Comparison of ENCODE assay signal across 24 cellular contexts in genomic region chr3:26652157-26652556, GRCh38. TPM values are rescaled to one million over a fixed set of nuclear protein-coding genes. Genes with fewer than 3 reads are reported as not detected.
A peak's percentile ranks its signal among the peaks of the same experiment; 100 is the strongest.
DNase-seq lines count a peak whose midpoint lies in the region; ATAC-seq and TF ChIP-seq lines count a peak whose summit lies in the region.
"Had no signal": no experiment of that assay in that cellular context is flagged by ENCODE, and none has a peak within 500 bp of the region (broad histone marks: within the 10 kb centered on the region; RNA-seq: fewer than 3 reads in every experiment).

No MANE protein-coding gene starts in this region.

- H3K36me3 Mint-ChIP-seq in brain (peaks cover 3% of the 10 kb centered on the region), chondrocyte (ENCODE audit: low read depth) (no peaks in the 10 kb centered on the region)
- H3K36me3 Mint-ChIP-seq in activated naive CD4-positive, alpha-beta T cell treated with anti-CD3 and anti-CD28 coated beads for 36 hours (ENCODE audit: low read depth): no peaks in the 10 kb centered on the region
- H3K36me3 Mint-ChIP-seq: CD4-positive, alpha-beta memory T cell; type B pancreatic cell had no signal

- H3K4me3 ChIP-seq in MM.1S (ENCODE audit: low read length) (no peak overlapping the region), sigmoid colon (no peak overlapping the region), tibial artery (no peak overlapping the region)
- H3K4me3 ChIP-seq: esophagus squamous epithelium, Peyer's patch, skin epidermis had no signal

- no peak for TF ChIP-seq CTCF in MM.1S (IDR thresholded peaks at IDR 0.05; ENCODE audit: low read length)
- TF ChIP-seq CTCF in brain (conservative IDR thresholded peaks at IDR 0.05): no peak
- TF ChIP-seq CTCF in sigmoid colon (IDR thresholded peaks at IDR 0.05): no peak
- TF ChIP-seq CTCF in tibial artery (IDR thresholded peaks at IDR 0.05): no peak
- no peak for TF ChIP-seq CTCF in chondrocyte (IDR thresholded peaks at IDR 0.05)

- WGBS in sigmoid colon, 2 donors: 75 to 78% methylated on average over 5 of the region's 5 CpGs

- no peak for ATAC-seq in HG03520 (IDR thresholded peaks at IDR 0.05; ENCODE audit: unreplicated experiment)
- ATAC-seq: effector memory CD8-positive, alpha-beta T cell; SK-N-SH treated with all-trans-retinoic acid at 6 μM for 48 hours; stimulated activated naive CD8-positive, alpha-beta T cell treated with anti-CD3 and anti-CD28 coated beads, Interleukin-15, Interleukin-2, amounts not matched to agents 100 U/mL and 50 U/mL, for 24 hours had no signal

- H3K27me3 ChIP-seq in MM.1S (replicated peaks; ENCODE audit: insufficient read depth, low read length) (no peaks in the 10 kb centered on the region), sigmoid colon (no peaks in the 10 kb centered on the region), tibial artery (no peaks in the 10 kb centered on the region)
- H3K27me3 ChIP-seq: esophagus squamous epithelium, Peyer's patch had no signal

- DNase-seq in MM.1S (peak; percentile 30), hippocampal formation (lab: John Stamatoyannopoulos, UW) (peak; percentile 23 to 48), sigmoid colon (peak; percentile 67), tibial artery (no peak), chondrocyte (ENCODE audit: low spot score) (no peak)
- DNase-seq in activated naive CD4-positive, alpha-beta T cell treated with anti-CD3 and anti-CD28 coated beads for 36 hours: no peak
- DNase-seq: CD4-positive, alpha-beta memory T cell; DMS79; effector memory CD8-positive, alpha-beta T cell; esophagus squamous epithelium; GOT3; NCI-H1694; NK-92 treated with Interleukin-12 subunit alpha and Interleukin-12 subunit beta, amount 100 ng/mL, for 24 hours; Peyer's patch; stimulated activated naive CD8-positive, alpha-beta T cell treated with anti-CD3 and anti-CD28 coated beads, Interleukin-15, Interleukin-2, amounts not matched to agents 100 U/mL and 50 U/mL, for 24 hours; WERI-Rb-1 had no signal

- no peak overlapping the region for H3K9ac ChIP-seq in MM.1S (ENCODE audit: low read length)

- intact Hi-C loops in sigmoid colon (cut with DNase I): no loop called here
- intact Hi-C loops in tibial artery (cut with DNase I; ENCODE audit: low total_unique reads): no loop called here
- intact Hi-C loops in activated naive CD4-positive, alpha-beta T cell treated with anti-CD3 and anti-CD28 coated beads for 36 hours (cut with micrococcal nuclease): no loop called here

- no peak for TF ChIP-seq EP300 in sigmoid colon (IDR thresholded peaks at IDR 0.05)

- H3K4me1 ChIP-seq in MM.1S (ENCODE audit: low read length) (no peaks in the 10 kb centered on the region), sigmoid colon (peaks cover 0 to 6% (median 2%) of the 10 kb centered on the region in 4 donors), tibial artery (no peaks in the 10 kb centered on the region)
- H3K4me1 ChIP-seq: Peyer's patch had no signal

- no peak overlapping the region; the same call in 1 of the 2 replicates for H2AFZ ChIP-seq in MM.1S (ENCODE audit: low read length)

- H3K36me3 ChIP-seq in MM.1S (replicated peaks; ENCODE audit: insufficient read depth, low read length) (no peaks in the 10 kb centered on the region), sigmoid colon (no peaks in the 10 kb centered on the region), tibial artery (no peaks in the 10 kb centered on the region)
- H3K36me3 ChIP-seq: esophagus squamous epithelium, Peyer's patch, WERI-Rb-1 had no signal

- H3K4me2 ChIP-seq in MM.1S (ENCODE audit: low read depth, low read length): 0 out of 2 replicates have a peak overlapping the region, but pooled peaks have one; percentile 11

- H3K9me3 Mint-ChIP-seq in brain: peaks cover 0 to 3% (median 0%) of the 10 kb centered on the region in 5 experiments
- H3K9me3 Mint-ChIP-seq in chondrocyte (ENCODE audit: low read depth): no peaks in the 10 kb centered on the region
- no peaks in the 10 kb centered on the region for H3K9me3 Mint-ChIP-seq in activated naive CD4-positive, alpha-beta T cell treated with anti-CD3 and anti-CD28 coated beads for 36 hours
- H3K9me3 Mint-ChIP-seq: CD4-positive, alpha-beta memory T cell; T-helper 2 cell treated with Interferon-gamma antibody and Interleukin-4, amounts not matched to agents 5 μg/mL and 100 μg/mL, for 36 hours; type B pancreatic cell had no signal

- peak overlapping the region in 4 of 5 experiments; percentile 11 to 65 (median 40) for H3K4me3 Mint-ChIP-seq in brain
- no peak overlapping the region for H3K4me3 Mint-ChIP-seq in chondrocyte (ENCODE audit: unreplicated experiment)
- no peak overlapping the region for H3K4me3 Mint-ChIP-seq in activated naive CD4-positive, alpha-beta T cell treated with anti-CD3 and anti-CD28 coated beads for 36 hours
- H3K4me3 Mint-ChIP-seq: CD4-positive, alpha-beta memory T cell; central memory CD8-positive, alpha-beta T cell; effector memory CD8-positive, alpha-beta T cell; T-helper 2 cell treated with Interferon-gamma antibody and Interleukin-4, amounts not matched to agents 5 μg/mL and 100 μg/mL, for 36 hours; type B pancreatic cell had no signal

- no peaks in the 10 kb centered on the region for H4K20me1 ChIP-seq in MM.1S (ENCODE audit: insufficient read depth, low read length)

- no peak for TF ChIP-seq POLR2A in sigmoid colon (IDR thresholded peaks at IDR 0.05)

- no peaks in the 10 kb centered on the region for H3K79me2 ChIP-seq in MM.1S (ENCODE audit: low read length)

- H3K4me1 Mint-ChIP-seq in brain: peaks cover 91% of the 10 kb centered on the region
- no peaks in the 10 kb centered on the region for H3K4me1 Mint-ChIP-seq in chondrocyte (ENCODE audit: low read depth)
- no peaks in the 10 kb centered on the region for H3K4me1 Mint-ChIP-seq in activated naive CD4-positive, alpha-beta T cell treated with anti-CD3 and anti-CD28 coated beads for 36 hours (ENCODE audit: low read depth)
- H3K4me1 Mint-ChIP-seq: CD4-positive, alpha-beta memory T cell; central memory CD8-positive, alpha-beta T cell had no signal

- no peaks in the 10 kb centered on the region for H3K9me2 ChIP-seq in MM.1S (replicated peaks; ENCODE audit: insufficient read depth, low read length)

- no peaks in the 10 kb centered on the region; the same call in 1 of the 2 replicates for H3F3A ChIP-seq in MM.1S (ENCODE audit: insufficient read depth, low read length)

- H3K27ac Mint-ChIP-seq in brain (peak overlapping the region in 4 of 5 experiments; percentile 84 to 90 (median 84)), chondrocyte (ENCODE audit: unreplicated experiment) (no peak overlapping the region)
- no peak overlapping the region for H3K27ac Mint-ChIP-seq in activated naive CD4-positive, alpha-beta T cell treated with anti-CD3 and anti-CD28 coated beads for 36 hours
- H3K27ac Mint-ChIP-seq: CD4-positive, alpha-beta memory T cell; effector memory CD8-positive, alpha-beta T cell; T-helper 2 cell treated with Interferon-gamma antibody and Interleukin-4, amounts not matched to agents 5 μg/mL and 100 μg/mL, for 36 hours; type B pancreatic cell had no signal

- no peak overlapping the region for H3K27ac ChIP-seq in MM.1S (ENCODE audit: low read length)
- no peak overlapping the region for H3K27ac ChIP-seq in sigmoid colon
- no peak overlapping the region for H3K27ac ChIP-seq in tibial artery
- H3K27ac ChIP-seq: esophagus squamous epithelium, Peyer's patch, skin epidermis, WERI-Rb-1 had no signal

- H3K27me3 Mint-ChIP-seq in brain (no peaks in the 10 kb centered on the region), chondrocyte (ENCODE audit: low read depth) (peaks cover 14% of the 10 kb centered on the region)
- H3K27me3 Mint-ChIP-seq in activated naive CD4-positive, alpha-beta T cell treated with anti-CD3 and anti-CD28 coated beads for 36 hours (ENCODE audit: low read depth): no peaks in the 10 kb centered on the region
- H3K27me3 Mint-ChIP-seq: CD4-positive, alpha-beta memory T cell; central memory CD8-positive, alpha-beta T cell; effector memory CD8-positive, alpha-beta T cell had no signal

- CTCF ChIA-PET in activated naive CD4-positive, alpha-beta T cell treated with anti-CD3 and anti-CD28 coated beads for 36 hours (lab: Charles Lee): no interaction called here

- H3K9me3 ChIP-seq in MM.1S (replicated peaks; ENCODE audit: insufficient read depth, low read length): no peaks in the 10 kb centered on the region
- no peaks in the 10 kb centered on the region for H3K9me3 ChIP-seq in sigmoid colon
- no peaks in the 10 kb centered on the region for H3K9me3 ChIP-seq in tibial artery
- H3K9me3 ChIP-seq: esophagus squamous epithelium, Peyer's patch had no signal

RNA-seq across cellular contexts. Expression of gene LRRC3B, which starts 29.6 kb away (rescaled TPM):
- polyA plus RNA-seq in brain (ENCODE audit: insufficient read depth, low read depth, low replicate concordance) (4.8 TPM), sigmoid colon (under 1 TPM in 1 of 3 donors, not detected in 2; 0.01 TPM)
- total RNA-seq in sigmoid colon (1 to 10 TPM in 1 of 4 donors, under 1 TPM in 3; under 0.01 to 1.1 (median 0.53) TPM), chondrocyte (not detected in 3 replicates)
- total RNA-seq in activated naive CD4-positive, alpha-beta T cell treated with anti-CD3 and anti-CD28 coated beads for 36 hours: not detected
- total RNA-seq: CD4-positive, alpha-beta memory T cell; glomerular endothelial cell; Peyer's patch had no signal
- polyA plus RNA-seq: CD4-positive, alpha-beta memory T cell had no signal

Comparison
In these comparisons a context has a peak if more than half of its experiments do, and no peak if none do; other contexts are left out.
1. DNase-seq: peak in MM.1S (single experiment), hippocampal formation (2 of 2) and sigmoid colon (single experiment); none in tibial artery (0 of 2), chondrocyte (single experiment) and activated naive CD4-positive, alpha-beta T cell treated with anti-CD3 and anti-CD28 coated beads for 36 hours (single experiment).
2. H3K27ac Mint-ChIP-seq: peak in brain (4 of 5); none in chondrocyte (single experiment) and activated naive CD4-positive, alpha-beta T cell treated with anti-CD3 and anti-CD28 coated beads for 36 hours (single experiment).
3. H3K4me3 Mint-ChIP-seq: peak in brain (4 of 5); none in chondrocyte (single experiment) and activated naive CD4-positive, alpha-beta T cell treated with anti-CD3 and anti-CD28 coated beads for 36 hours (single experiment).